16 cellular contexts compared by ENCODE assay signal in genomic region chr2:96114903-96115581, GRCh38. TPM values are rescaled to one million over a fixed set of nuclear protein-coding genes. Genes with fewer than 3 reads are reported as not detected.
DNase-seq lines count a peak whose midpoint lies in the region; ATAC-seq and TF ChIP-seq lines count a peak whose summit lies in the region.
"Had no signal": no experiment of that assay in that cellular context is flagged by ENCODE, and none has a peak within 500 bp of the region (broad histone marks: within the 10 kb centered on the region; RNA-seq: fewer than 3 reads in every experiment).

No MANE protein-coding gene starts in this region.

- no peak overlapping the region for H2AK5ac ChIP-seq in mesendoderm (ENCODE audit: low read length)

- no peaks in the 10 kb centered on the region for H3K79me1 ChIP-seq in mesendoderm (ENCODE audit: low read length)

- H2BK15ac ChIP-seq in mesendoderm (replicated peaks; ENCODE audit: low read depth), result no peak overlapping the region

- no peak for TF ChIP-seq POLR2A in breast epithelium (IDR thresholded peaks at IDR 0.05)

- no peak overlapping the region for H2BK120ac ChIP-seq in mesendoderm (ENCODE audit: low read depth, low read length)

- H3K4ac ChIP-seq in mesendoderm (ENCODE audit: low read depth, low read length), result no peak overlapping the region

- no CpG with 5 or more reads among the region's 24 CpGs for WGBS in mesendoderm (ENCODE audit: extremely low coverage, insufficient coverage, low lambda C conversion rate)

- no peak overlapping the region for H4K5ac ChIP-seq in mesendoderm (ENCODE audit: low read length)

- CTCF ChIA-PET in HEK293T (lab: Yijun Ruan, JAX), result interaction anchor here (0.6 kb wide), 1 partner anchor 93 kb away, joined by 3 read pairs; no protein-coding TSS in a partner anchor

- H3K27me3 ChIP-seq in CD4-positive, CD25-positive, alpha-beta regulatory T cell (ENCODE audit: control insufficient read depth, insufficient read depth, low read length), result no peaks in the 10 kb centered on the region
- H3K27me3 ChIP-seq in GM23338 (ENCODE audit: insufficient read depth) (peaks cover 27% of the 10 kb centered on the region), breast epithelium (peaks cover 0 to 4% of the 10 kb centered on the region in 2 donors), mesendoderm (ENCODE audit: insufficient read depth, low read length, poor library complexity) (no peaks in the 10 kb centered on the region)
- H3K27me3 ChIP-seq: MG63 had no signal

- peak overlapping the region; percentile 78 to 90 (median 86) for H3K4me3 Mint-ChIP-seq in CD4-positive, CD25-positive, alpha-beta regulatory T cell
- peak overlapping the region; percentile 74 for H3K4me3 Mint-ChIP-seq in GM23338
- peak overlapping the region; percentile 67 to 91 (median 80) for H3K4me3 Mint-ChIP-seq in naive thymus-derived CD8-positive, alpha-beta T cell

- H3K9me3 Mint-ChIP-seq in CD4-positive, CD25-positive, alpha-beta regulatory T cell, result no peaks in the 10 kb centered on the region
- peaks cover 4% of the 10 kb centered on the region; the same call in 2 of the 3 replicates for H3K9me3 Mint-ChIP-seq in GM23338
- no peaks in the 10 kb centered on the region for H3K9me3 Mint-ChIP-seq in naive thymus-derived CD8-positive, alpha-beta T cell

- H3K18ac ChIP-seq in mesendoderm (ENCODE audit: low read length), result no peak overlapping the region

- no peak overlapping the region for H3K27ac ChIP-seq in CD4-positive, CD25-positive, alpha-beta regulatory T cell (ENCODE audit: insufficient read depth, low read length, poor library complexity, severe bottlenecking)
- H3K27ac ChIP-seq in GM23338 (ENCODE audit: low read depth), result no peak overlapping the region
- no peak overlapping the region for H3K27ac ChIP-seq in breast epithelium
- no peak overlapping the region for H3K27ac ChIP-seq in mesendoderm (ENCODE audit: low read depth, low read length)
- H3K27ac ChIP-seq: neutrophil, thoracic aorta had no signal

- H3K27me3 Mint-ChIP-seq in CD4-positive, CD25-positive, alpha-beta regulatory T cell, result peaks cover 32% of the 10 kb centered on the region
- peaks cover 31% of the 10 kb centered on the region for H3K27me3 Mint-ChIP-seq in GM23338 (ENCODE audit: insufficient read depth, low read depth, poor library complexity)
- H3K27me3 Mint-ChIP-seq in naive thymus-derived CD8-positive, alpha-beta T cell, result peaks cover 5 to 17% (median 15%) of the 10 kb centered on the region in 5 donors

- no peak for ATAC-seq in CD4-positive, CD25-positive, alpha-beta regulatory T cell (ENCODE audit: low read depth in 2 of 2)
- ATAC-seq in GM23338, result no peak
- no peak for ATAC-seq in naive thymus-derived CD8-positive, alpha-beta T cell
- no peak for ATAC-seq in HG02588 (IDR thresholded peaks at IDR 0.05; ENCODE audit: unreplicated experiment)

- H3K9me2 ChIP-seq in GM23338 (ENCODE audit: insufficient read depth), result no peaks in the 10 kb centered on the region

- POLR2A ChIA-PET in naive thymus-derived CD8-positive, alpha-beta T cell (lab: Charles Lee), result no interaction called here
- POLR2A ChIA-PET in HEK293T (lab: Yijun Ruan, JAX), result no interaction called here

- no peak overlapping the region for H4K8ac ChIP-seq in mesendoderm (ENCODE audit: low read depth, low read length)

- DNase-seq in CD4-positive, CD25-positive, alpha-beta regulatory T cell, result no peak
- no peak for DNase-seq in GM23338 (ENCODE audit: low spot score)
- DNase-seq in breast epithelium (ENCODE audit: low spot score in 2 of 2), result no peak
- DNase-seq in naive thymus-derived CD8-positive, alpha-beta T cell, result peak in 1 of 10 donors; percentile 38
- no peak for DNase-seq in HEK293T (ENCODE audit: extremely low spot score)
- DNase-seq in mesendoderm, result no peak
- no peak for DNase-seq in globus pallidus (ENCODE audit: low spot score)
- DNase-seq: activated CD4-positive, CD25-positive, alpha-beta regulatory T cell; MG63; NCI-H2227 treated with DMSO at 0.1 percent for 48 hours had no signal

- H3K4me3 ChIP-seq in CD4-positive, CD25-positive, alpha-beta regulatory T cell (ENCODE audit: low read depth, low read length), result no peak overlapping the region
- H3K4me3 ChIP-seq in GM23338, result no peak overlapping the region
- peak overlapping the region in 2 of 3 donors; percentile 8 to 91 for H3K4me3 ChIP-seq in breast epithelium
- H3K4me3 ChIP-seq in mesendoderm (ENCODE audit: low read length), result no peak overlapping the region
- H3K4me3 ChIP-seq: HAP-1, MG63 had no signal

- H3K4me1 Mint-ChIP-seq in CD4-positive, CD25-positive, alpha-beta regulatory T cell, result peaks cover 0 to 14% (median 6%) of the 10 kb centered on the region in 4 donors
- peaks cover 22% of the 10 kb centered on the region for H3K4me1 Mint-ChIP-seq in GM23338
- peaks cover 12 to 29% (median 16%) of the 10 kb centered on the region in 4 donors for H3K4me1 Mint-ChIP-seq in naive thymus-derived CD8-positive, alpha-beta T cell

- TF ChIP-seq CTCF in GM23338 (conservative IDR thresholded peaks at IDR 0.05; ENCODE audit: low read depth in 2 of 2) (no peak), breast epithelium (IDR thresholded peaks at IDR 0.05) (no peak)

- H2AFZ ChIP-seq in GM23338, result no peak overlapping the region

- H3K36me3 ChIP-seq in CD4-positive, CD25-positive, alpha-beta regulatory T cell (ENCODE audit: control insufficient read depth, insufficient read depth, low read length), result no peaks in the 10 kb centered on the region
- H3K36me3 ChIP-seq in GM23338 (ENCODE audit: insufficient read depth) (no peaks in the 10 kb centered on the region), breast epithelium (no peaks in the 10 kb centered on the region), mesendoderm (ENCODE audit: control insufficient read depth, insufficient read depth, low read length) (no peaks in the 10 kb centered on the region)
- H3K36me3 ChIP-seq: HAP-1, MG63, neutrophil, thoracic aorta had no signal

- H3K56ac ChIP-seq in mesendoderm (ENCODE audit: low read length), result no peak overlapping the region

- H3F3A ChIP-seq in GM23338 (replicated peaks; ENCODE audit: low read depth), result no peaks in the 10 kb centered on the region

- no peak overlapping the region for H3K23ac ChIP-seq in mesendoderm (ENCODE audit: low read length)

- H3K4me2 ChIP-seq in GM23338 (peak overlapping the region; percentile 88; the same call in 1 of the 2 replicates), mesendoderm (ENCODE audit: low read length) (no peak overlapping the region)

- H3K9me3 ChIP-seq in CD4-positive, CD25-positive, alpha-beta regulatory T cell (ENCODE audit: control insufficient read depth in 2 of 2, low read length in 2 of 2), result no peaks in the 10 kb centered on the region
- no peaks in the 10 kb centered on the region for H3K9me3 ChIP-seq in breast epithelium
- H3K9me3 ChIP-seq: HAP-1, MG63, neutrophil, thoracic aorta had no signal

- no peaks in the 10 kb centered on the region for H4K20me1 ChIP-seq in GM23338 (replicated peaks; ENCODE audit: insufficient read depth)

- H3K27ac Mint-ChIP-seq in CD4-positive, CD25-positive, alpha-beta regulatory T cell, result peak overlapping the region in 1 of 3 donors; percentile 42
- no peak overlapping the region for H3K27ac Mint-ChIP-seq in GM23338
- peak overlapping the region in 3 of 10 donors; percentile 27 to 85 (median 46) for H3K27ac Mint-ChIP-seq in naive thymus-derived CD8-positive, alpha-beta T cell

- peaks cover 13% of the 10 kb centered on the region for H3K4me1 ChIP-seq in CD4-positive, CD25-positive, alpha-beta regulatory T cell (ENCODE audit: control insufficient read depth, insufficient read depth, low read length, poor library complexity, severe bottlenecking)
- H3K4me1 ChIP-seq in GM23338 (ENCODE audit: insufficient read depth) (peaks cover 6% of the 10 kb centered on the region; the same call in 1 of the 2 replicates), breast epithelium (peaks cover 3 to 12% of the 10 kb centered on the region in 2 donors), mesendoderm (ENCODE audit: control insufficient read depth, low read depth, low read length) (no peaks in the 10 kb centered on the region)

- H2BK5ac ChIP-seq in mesendoderm (ENCODE audit: low read length), result no peak overlapping the region

- H3K9ac ChIP-seq in mesendoderm (ENCODE audit: low read length), result no peak overlapping the region

- intact Hi-C loops in breast epithelium (cut with DNase I; ENCODE audit: low total_unique reads), result loop anchor here (10.0 kb wide), 2 partner anchors 90 to 960 kb away; partner anchors contain the start of gene ZNF514

- H3K79me2 ChIP-seq in GM23338 (replicated peaks; ENCODE audit: insufficient read depth), result no peaks in the 10 kb centered on the region
- H3K79me2 ChIP-seq in mesendoderm (ENCODE audit: control insufficient read depth, insufficient read depth, low read length), result no peaks in the 10 kb centered on the region

- H3K36me3 Mint-ChIP-seq in CD4-positive, CD25-positive, alpha-beta regulatory T cell, result no peaks in the 10 kb centered on the region
- H3K36me3 Mint-ChIP-seq in GM23338 (ENCODE audit: low read depth), result no peaks in the 10 kb centered on the region; the same call in 2 of the 3 replicates
- no peaks in the 10 kb centered on the region for H3K36me3 Mint-ChIP-seq in naive thymus-derived CD8-positive, alpha-beta T cell

RNA-seq across cellular contexts. Expression of gene ADRA2B, which starts 1.3 kb away (rescaled TPM):
- 1.0 TPM for total RNA-seq in CD4-positive, CD25-positive, alpha-beta regulatory T cell
- not detected for polyA plus RNA-seq in CD4-positive, CD25-positive, alpha-beta regulatory T cell
- 5.9 and 7.9 TPM in 2 replicates for total RNA-seq in GM23338 (2014; rRNA removed; shearing (Covaris generic))
- polyA plus RNA-seq in GM23338 (2016; fragmentation: Nextera tagmentation; extraction: Ambion mirVana), result 1.5 and 1.7 TPM in 2 replicates
- total RNA-seq in breast epithelium, result 1 to 10 TPM; 1.3 to 1.6 (median 1.4) TPM
- under 1 TPM in 1 of 2 experiments, not detected in 1; 0.22 TPM for total RNA-seq in naive thymus-derived CD8-positive, alpha-beta T cell
- polyA plus RNA-seq in naive thymus-derived CD8-positive, alpha-beta T cell, result not detected
- polyA plus RNA-seq in mesendoderm (2013, experiment 1 of 2), result 0.51 TPM
- polyA plus RNA-seq in mesendoderm (2013, experiment 2 of 2), result 0.59 TPM
- total RNA-seq: SK-MEL-5 had no signal

RNA-seq across cellular contexts. Expression of gene ASTL, which starts 23.3 kb away (rescaled TPM):
- 9.7 TPM for total RNA-seq in CD4-positive, CD25-positive, alpha-beta regulatory T cell
- polyA plus RNA-seq in CD4-positive, CD25-positive, alpha-beta regulatory T cell, result under 1 TPM in 2 of 4 donors, not detected in 2; 0.23 to 0.39 TPM
- 1.6 TPM in 1 of 2 replicates, not detected in the other for total RNA-seq in GM23338 (2014; rRNA removed; shearing (Covaris generic))
- polyA plus RNA-seq in GM23338 (2016; fragmentation: Nextera tagmentation; extraction: Ambion mirVana), result 0.23 TPM in 1 of 2 replicates, not detected in the other
- under 1 TPM in 1 of 3 donors, not detected in 2; 0.32 TPM for total RNA-seq in breast epithelium
- 1 to 10 TPM; 5.3 to 6.8 TPM for total RNA-seq in naive thymus-derived CD8-positive, alpha-beta T cell
- polyA plus RNA-seq in naive thymus-derived CD8-positive, alpha-beta T cell, result under 1 TPM in 2 of 3 donors, not detected in 1; 0.50 to 0.64 TPM
- polyA plus RNA-seq in mesendoderm (2013, experiment 1 of 2), result 0.07 TPM
- polyA plus RNA-seq in mesendoderm (2013, experiment 2 of 2), result not detected
- total RNA-seq: dermis microvascular lymphatic vessel endothelial cell, SK-MEL-5, thoracic aorta had no signal

RNA-seq across cellular contexts. Expression of gene DUSP2, which starts 30.2 kb away (rescaled TPM):
- 566 TPM for total RNA-seq in CD4-positive, CD25-positive, alpha-beta regulatory T cell
- 10 to 100 TPM; 30.8 to 95.4 (median 44.5) TPM for polyA plus RNA-seq in CD4-positive, CD25-positive, alpha-beta regulatory T cell
- total RNA-seq in GM23338 (2014; rRNA removed; shearing (Covaris generic)), result 10.5 and 13.0 TPM in 2 replicates
- 6.4 and 6.6 TPM in 2 replicates for polyA plus RNA-seq in GM23338 (2016; fragmentation: Nextera tagmentation; extraction: Ambion mirVana)
- total RNA-seq in breast epithelium, result 10 to 100 TPM in 2 of 3 donors, 1 to 10 TPM in 1; 1.9 to 57.5 (median 12.8) TPM
- total RNA-seq in naive thymus-derived CD8-positive, alpha-beta T cell, result 10 to 100 TPM; 31.5 to 36.5 TPM
- polyA plus RNA-seq in naive thymus-derived CD8-positive, alpha-beta T cell, result 100 to 1,000 TPM in 1 of 3 donors, 10 to 100 TPM in 2; 24.3 to 459 (median 60.7) TPM
- polyA plus RNA-seq in mesendoderm (2013, experiment 1 of 2), result 6.8 TPM
- 6.7 TPM for polyA plus RNA-seq in mesendoderm (2013, experiment 2 of 2)

Comparison
In these comparisons a context has a peak if more than half of its experiments do, and no peak if none do; other contexts are left out.
1. H3K4me3 ChIP-seq: peak in breast epithelium (2 of 3); none in CD4-positive, CD25-positive, alpha-beta regulatory T cell (single experiment), GM23338 (single experiment) and mesendoderm (single experiment).
2. Peak in every context shown above with its lines, with median percentiles within 50 percentile points of each other: H3K4me3 Mint-ChIP-seq.